32 cellular contexts compared by ENCODE assay signal in the genomic region with DNA sequence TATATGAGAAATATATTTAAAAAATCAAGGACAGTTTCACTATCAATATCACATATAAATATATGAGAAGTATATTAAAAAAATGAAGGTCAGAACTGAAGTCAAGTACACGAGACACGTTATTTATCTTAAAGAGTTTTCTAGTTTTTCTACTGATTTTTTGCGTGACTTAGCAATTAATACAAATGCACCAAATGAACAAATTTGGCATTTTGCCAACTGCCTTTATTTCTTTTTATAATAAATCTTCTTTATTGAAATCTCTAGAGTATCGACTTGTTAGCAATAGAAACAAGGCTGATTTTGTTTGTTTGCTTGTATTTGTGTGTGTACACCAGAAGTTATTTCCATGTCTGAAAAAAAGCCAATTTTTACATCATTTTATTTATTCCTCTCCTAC.
"Had no signal": no experiment of that assay in that cellular context is flagged by ENCODE, and none has a peak within 500 bp of the region (broad histone marks: within the 10 kb centered on the region; RNA-seq: fewer than 3 reads in every experiment).

No MANE protein-coding gene starts in this region.

- H3K27ac ChIP-seq: PC-9, RWPE1, VCaP had no signal

- H3K4me3 ChIP-seq: PC-9 had no signal

- H3K4me2 ChIP-seq: PC-9 had no signal

- FAIRE-seq: bronchial epithelial cell, RCC 7860 had no signal

- H2AFZ ChIP-seq: PC-9 had no signal

- ATAC-seq: activated naive CD4-positive, alpha-beta T cell treated with anti-CD3 and anti-CD28 coated beads, Interleukin-2, amount 50 U/mL, for 72 hours; activated T-cell treated with anti-CD3 and anti-CD28 coated beads, Interleukin-2, amount 50 U/mL, for 4 hours; Right ventricle myocardium inferior; SK-N-SH treated with all-trans-retinoic acid at 6 μM for 48 hours had no signal

- DNase-seq: activated B cell treated with CpG ODN at 0.5 μM for 24 hours; activated CD4-positive, alpha-beta memory T cell treated with anti-CD3 and anti-CD28 coated beads for 36 hours; activated CD4-positive, alpha-beta T cell treated with anti-CD3 and anti-CD28 coated beads for 4 hours; activated CD4-positive, alpha-beta T cell treated with anti-CD3 and anti-CD28 coated beads, Interleukin-2, amount 50 U/mL, for 1 hour; activated CD4-positive, CD25-positive, alpha-beta regulatory T cell treated with anti-CD3 and anti-CD28 coated beads, Interleukin-2, amount 50 U/mL, for 72 hours; activated CD8-positive, alpha-beta memory T cell treated with anti-CD3 and anti-CD28 coated beads, Interleukin-2, amount 50 U/mL, for 4 hours; activated gamma-delta T cell treated with Interleukin-2 at 50 U/mL for 16 hours; activated naive CD4-positive, alpha-beta T cell treated with anti-CD3 and anti-CD28 coated beads for 36 hours; activated T-cell treated with anti-CD3 and anti-CD28 coated beads for 4 hours; activated T-cell treated with anti-CD3 and anti-CD28 coated beads, Interleukin-2, amount 50 U/mL, for 4 hours; anterior cingulate cortex; central memory CD4-positive, alpha-beta T cell; NCI-H1092 treated with DMSO at 0.1 percent for 48 hours; NCI-H146; NCI-H187; NCI-H2029 treated with DMSO at 0.1 percent for 48 hours; NCI-H226; NCI-H446 treated with DMSO at 0.1 percent for 48 hours; NK-92 treated with Interleukin-12 subunit alpha and Interleukin-12 subunit beta, amount 100 ng/mL, for 24 hours; PC-9; SIG-M5; SW 1271; T-helper 1 cell; T-helper 2 cell; T-helper 9 cell had no signal
